ENCODE assay signal across 8 cellular contexts in genomic region chr2:87076253-87077027, GRCh38. TPM values are rescaled to one million over a fixed set of nuclear protein-coding genes. Genes with fewer than 3 reads are reported as not detected.
DNase-seq lines count a peak whose midpoint lies in the region; ATAC-seq and TF ChIP-seq lines count a peak whose summit lies in the region.
"Not testable (repeated sequence)": the region's sequence is repeated elsewhere in the genome, so short reads cannot be mapped to it uniquely, and the experiment has no call there.

No MANE protein-coding gene starts in this region.

- not testable (repeated sequence) for H4K5ac ChIP-seq in mesendoderm (ENCODE audit: low read length)

- H2BK120ac ChIP-seq in mesendoderm (ENCODE audit: low read depth, low read length), result not testable (repeated sequence)

- H2BK15ac ChIP-seq in mesendoderm (replicated peaks; ENCODE audit: low read depth), result not testable (repeated sequence)

- H2AK5ac ChIP-seq in mesendoderm (ENCODE audit: low read length), result not testable (repeated sequence)

- H3K9ac ChIP-seq in mesendoderm (ENCODE audit: low read length), result peak overlapping the region; percentile 63

- not testable (repeated sequence) for H3K79me1 ChIP-seq in mesendoderm (ENCODE audit: low read length)

- WGBS in mesendoderm (ENCODE audit: extremely low coverage, insufficient coverage, low lambda C conversion rate), result no CpG with 5 or more reads among the region's 76 CpGs

- intact Hi-C loops in Panc1 (cut with micrococcal nuclease; ENCODE audit: unreplicated experiment), result not testable (repeated sequence)

- TF ChIP-seq POLR2A in erythroblast (IDR thresholded peaks at IDR 0.05; ENCODE audit: low read length), result peak; percentile 71

- H3K18ac ChIP-seq in mesendoderm (ENCODE audit: low read length), result peak overlapping the region; percentile 39

- H3K56ac ChIP-seq in mesendoderm (ENCODE audit: low read length), result peak overlapping the region; percentile 85

- not testable (repeated sequence) for H3K23ac ChIP-seq in mesendoderm (ENCODE audit: low read length)

- not testable (repeated sequence) for H2BK5ac ChIP-seq in mesendoderm (ENCODE audit: low read length)

- H3K4me3 ChIP-seq in Panc1 (ENCODE audit: low read depth in 2 of 2, low read length in 2 of 2), result peak overlapping the region; percentile 50 to 65
- not testable (repeated sequence) for H3K4me3 ChIP-seq in mesendoderm (ENCODE audit: low read length)

- not testable (repeated sequence) for H3K4ac ChIP-seq in mesendoderm (ENCODE audit: low read depth, low read length)

- TF ChIP-seq CTCF in Panc1 (IDR thresholded peaks at IDR 0.05), result not testable (repeated sequence)

- peak; percentile 50 for DNase-seq in AG08395 (ENCODE audit: low spot score)
- peak; percentile 10 for DNase-seq in Panc1 (ENCODE audit: low read depth, low spot score)
- DNase-seq in activated T-helper 1 cell treated with anti-CD3 and anti-CD28 coated beads, Interleukin-2, amount 50 U/mL, for 16 hours (ENCODE audit: low read depth in 1 of 2, low spot score in 1 of 2), result peak; percentile 79 to 84
- DNase-seq in erythroblast (lab: John Stamatoyannopoulos, UW), result not testable (repeated sequence)
- peak; percentile 90 for DNase-seq in mesendoderm
- DNase-seq in stimulated activated CD4-positive, alpha-beta T cell treated with anti-CD3 and anti-CD28 coated beads, Interleukin-2, amount 100 ng/mL, for 48 hours, result peak; percentile 77 to 87

- ATAC-seq in GM18909 (IDR thresholded peaks at IDR 0.05; ENCODE audit: poor library complexity, unreplicated experiment), result peak; percentile 96
- peak; percentile 88 for ATAC-seq in HG02981 (IDR thresholded peaks at IDR 0.05; ENCODE audit: unreplicated experiment)
- ATAC-seq in Panc1, result peak; percentile 97

- H3K9me3 ChIP-seq in Panc1 (ENCODE audit: control insufficient read depth, insufficient read depth, low read depth, low read length), result not testable (repeated sequence)

- not testable (repeated sequence) for H3K36me3 ChIP-seq in Panc1 (ENCODE audit: control insufficient read depth, insufficient read depth, low read length); mesendoderm (ENCODE audit: control insufficient read depth, insufficient read depth, low read length)

- H3K27me3 ChIP-seq in Panc1 (ENCODE audit: control insufficient read depth, insufficient read depth, low read length); mesendoderm (ENCODE audit: insufficient read depth, low read length, poor library complexity): not testable (repeated sequence)

- not testable (repeated sequence) for H3K79me2 ChIP-seq in mesendoderm (ENCODE audit: control insufficient read depth, insufficient read depth, low read length)

- CTCF ChIA-PET in Panc1 (lab: Charles Lee), result not testable (repeated sequence)

- in situ Hi-C loops in Panc1 (cut with HindIII; ENCODE audit: low pct_unique_long_range_greater_than_20kb, low sequenced_read_pairs), result not testable (repeated sequence)

- not testable (repeated sequence) for H3K4me2 ChIP-seq in mesendoderm (ENCODE audit: low read length)

- BruUV-seq in Panc1 (replicated peaks; lab: Mats Ljungman, UMichigan), result not testable (repeated sequence)

- H4K8ac ChIP-seq in mesendoderm (ENCODE audit: low read depth, low read length), result not testable (repeated sequence)

- not testable (repeated sequence) for H3K4me1 ChIP-seq in Panc1 (ENCODE audit: control insufficient read depth, insufficient read depth, low read length); mesendoderm (ENCODE audit: control insufficient read depth, low read depth, low read length)

- H3K27ac ChIP-seq in Panc1 (ENCODE audit: low read length), result peak overlapping the region; percentile 77
- peak overlapping the region; percentile 62 for H3K27ac ChIP-seq in mesendoderm (ENCODE audit: low read depth, low read length)

- POLR2A ChIA-PET in Panc1 (lab: Charles Lee), result not testable (repeated sequence)

RNA-seq across cellular contexts. Expression of gene PLGLB1, which starts 54.8 kb away (rescaled TPM):
- 1.4 TPM for total RNA-seq in Panc1 (2021; ENCODE audit: unreplicated experiment)
- polyA plus RNA-seq in Panc1 (2012; ENCODE audit: insufficient read length), result 0.41 TPM
- 0.06 TPM for polyA plus RNA-seq in mesendoderm (2013, experiment 1 of 2)
- polyA plus RNA-seq in mesendoderm (2013, experiment 2 of 2), result 0.06 TPM
